ENCODE assay signal across 1 cellular context in the genomic region with DNA sequence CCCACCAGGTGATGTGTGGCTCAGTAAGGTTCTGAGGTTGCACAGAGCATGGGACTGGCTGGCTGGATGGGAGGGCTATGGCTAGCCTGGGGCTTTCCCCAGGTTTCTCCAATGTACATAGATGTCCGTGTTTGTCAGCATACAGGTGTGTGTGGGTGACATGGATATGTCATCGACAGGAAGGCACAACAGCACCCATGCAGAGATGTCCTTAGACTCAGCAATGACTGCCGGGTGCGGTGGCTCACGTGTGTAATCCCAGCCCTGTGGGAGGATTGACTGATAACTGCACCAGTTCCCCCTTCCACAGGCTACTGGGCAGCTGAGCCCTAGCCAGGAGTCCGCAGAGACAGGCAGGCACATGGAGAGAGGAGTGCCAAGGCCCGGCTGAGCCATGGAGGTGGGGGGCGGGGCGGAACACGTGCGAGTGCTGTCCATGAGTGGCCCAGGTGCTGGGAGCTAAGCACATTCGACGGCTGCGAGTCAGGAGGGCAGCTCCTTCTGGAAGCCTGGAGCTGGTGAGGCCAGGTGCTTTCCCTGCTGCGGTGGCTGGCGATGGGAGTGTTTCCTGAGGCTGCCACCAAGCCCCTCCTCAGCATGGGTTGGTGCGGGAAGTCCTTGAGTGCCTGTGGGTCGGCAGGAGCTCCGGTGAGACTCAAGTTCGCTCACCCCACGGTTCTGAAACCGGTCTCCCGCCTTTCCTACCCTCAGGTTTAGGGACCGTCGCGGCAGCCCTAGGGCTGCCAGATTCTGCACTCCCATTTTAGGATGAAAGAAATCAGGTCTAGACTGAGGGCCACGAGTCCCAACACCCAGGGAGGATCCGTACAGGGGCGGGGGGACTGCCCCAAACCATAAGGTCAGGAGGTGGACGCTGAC.
A peak's percentile ranks its signal among the peaks of the same experiment; 100 is the strongest.
TF ChIP-seq lines count a peak whose summit lies in the region.

No MANE protein-coding gene starts in this region.

TF ChIP-seq in WTC11, 78 proteins besides CTCF, POLR2A, EP300 and RAD21 (continued from another document and continues in another):
- TF ChIP-seq, protein P1, sequence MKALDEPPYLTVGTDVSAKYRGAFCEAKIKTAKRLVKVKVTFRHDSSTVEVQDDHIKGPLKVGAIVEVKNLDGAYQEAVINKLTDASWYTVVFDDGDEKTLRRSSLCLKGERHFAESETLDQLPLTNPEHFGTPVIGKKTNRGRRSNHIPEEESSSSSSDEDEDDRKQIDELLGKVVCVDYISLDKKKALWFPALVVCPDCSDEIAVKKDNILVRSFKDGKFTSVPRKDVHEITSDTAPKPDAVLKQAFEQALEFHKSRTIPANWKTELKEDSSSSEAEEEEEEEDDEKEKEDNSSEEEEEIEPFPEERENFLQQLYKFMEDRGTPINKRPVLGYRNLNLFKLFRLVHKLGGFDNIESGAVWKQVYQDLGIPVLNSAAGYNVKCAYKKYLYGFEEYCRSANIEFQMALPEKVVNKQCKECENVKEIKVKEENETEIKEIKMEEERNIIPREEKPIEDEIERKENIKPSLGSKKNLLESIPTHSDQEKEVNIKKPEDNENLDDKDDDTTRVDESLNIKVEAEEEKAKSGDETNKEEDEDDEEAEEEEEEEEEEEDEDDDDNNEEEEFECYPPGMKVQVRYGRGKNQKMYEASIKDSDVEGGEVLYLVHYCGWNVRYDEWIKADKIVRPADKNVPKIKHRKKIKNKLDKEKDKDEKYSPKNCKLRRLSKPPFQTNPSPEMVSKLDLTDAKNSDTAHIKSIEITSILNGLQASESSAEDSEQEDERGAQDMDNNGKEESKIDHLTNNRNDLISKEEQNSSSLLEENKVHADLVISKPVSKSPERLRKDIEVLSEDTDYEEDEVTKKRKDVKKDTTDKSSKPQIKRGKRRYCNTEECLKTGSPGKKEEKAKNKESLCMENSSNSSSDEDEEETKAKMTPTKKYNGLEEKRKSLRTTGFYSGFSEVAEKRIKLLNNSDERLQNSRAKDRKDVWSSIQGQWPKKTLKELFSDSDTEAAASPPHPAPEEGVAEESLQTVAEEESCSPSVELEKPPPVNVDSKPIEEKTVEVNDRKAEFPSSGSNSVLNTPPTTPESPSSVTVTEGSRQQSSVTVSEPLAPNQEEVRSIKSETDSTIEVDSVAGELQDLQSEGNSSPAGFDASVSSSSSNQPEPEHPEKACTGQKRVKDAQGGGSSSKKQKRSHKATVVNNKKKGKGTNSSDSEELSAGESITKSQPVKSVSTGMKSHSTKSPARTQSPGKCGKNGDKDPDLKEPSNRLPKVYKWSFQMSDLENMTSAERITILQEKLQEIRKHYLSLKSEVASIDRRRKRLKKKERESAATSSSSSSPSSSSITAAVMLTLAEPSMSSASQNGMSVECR (CRISPR knock-in tag; IDR thresholded peaks at IDR 0.05; ENCODE audit: borderline replicate concordance) = no peak
- TF ChIP-seq MYBL2 (CRISPR knock-in tag; IDR thresholded peaks at IDR 0.05) = no peak
- no peak; the same call in 1 of the 2 replicates for TF ChIP-seq ATF1 (CRISPR knock-in tag; IDR thresholded peaks at IDR 0.05)
- TF ChIP-seq, protein P2, sequence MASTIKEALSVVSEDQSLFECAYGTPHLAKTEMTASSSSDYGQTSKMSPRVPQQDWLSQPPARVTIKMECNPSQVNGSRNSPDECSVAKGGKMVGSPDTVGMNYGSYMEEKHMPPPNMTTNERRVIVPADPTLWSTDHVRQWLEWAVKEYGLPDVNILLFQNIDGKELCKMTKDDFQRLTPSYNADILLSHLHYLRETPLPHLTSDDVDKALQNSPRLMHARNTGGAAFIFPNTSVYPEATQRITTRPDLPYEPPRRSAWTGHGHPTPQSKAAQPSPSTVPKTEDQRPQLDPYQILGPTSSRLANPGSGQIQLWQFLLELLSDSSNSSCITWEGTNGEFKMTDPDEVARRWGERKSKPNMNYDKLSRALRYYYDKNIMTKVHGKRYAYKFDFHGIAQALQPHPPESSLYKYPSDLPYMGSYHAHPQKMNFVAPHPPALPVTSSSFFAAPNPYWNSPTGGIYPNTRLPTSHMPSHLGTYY (CRISPR knock-in tag; IDR thresholded peaks at IDR 0.05) = no peak
- TF ChIP-seq, protein P3, sequence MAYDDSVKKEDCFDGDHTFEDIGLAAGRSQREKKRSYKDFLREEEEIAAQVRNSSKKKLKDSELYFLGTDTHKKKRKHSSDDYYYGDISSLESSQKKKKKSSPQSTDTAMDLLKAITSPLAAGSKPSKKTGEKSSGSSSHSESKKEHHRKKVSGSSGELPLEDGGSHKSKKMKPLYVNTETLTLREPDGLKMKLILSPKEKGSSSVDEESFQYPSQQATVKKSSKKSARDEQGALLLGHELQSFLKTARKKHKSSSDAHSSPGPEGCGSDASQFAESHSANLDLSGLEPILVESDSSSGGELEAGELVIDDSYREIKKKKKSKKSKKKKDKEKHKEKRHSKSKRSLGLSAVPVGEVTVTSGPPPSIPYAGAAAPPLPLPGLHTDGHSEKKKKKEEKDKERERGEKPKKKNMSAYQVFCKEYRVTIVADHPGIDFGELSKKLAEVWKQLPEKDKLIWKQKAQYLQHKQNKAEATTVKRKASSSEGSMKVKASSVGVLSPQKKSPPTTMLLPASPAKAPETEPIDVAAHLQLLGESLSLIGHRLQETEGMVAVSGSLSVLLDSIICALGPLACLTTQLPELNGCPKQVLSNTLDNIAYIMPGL (CRISPR knock-in tag; IDR thresholded peaks at IDR 0.05) = peak; percentile 3; the same call in 1 of the 2 replicates
- TF ChIP-seq, protein P4, sequence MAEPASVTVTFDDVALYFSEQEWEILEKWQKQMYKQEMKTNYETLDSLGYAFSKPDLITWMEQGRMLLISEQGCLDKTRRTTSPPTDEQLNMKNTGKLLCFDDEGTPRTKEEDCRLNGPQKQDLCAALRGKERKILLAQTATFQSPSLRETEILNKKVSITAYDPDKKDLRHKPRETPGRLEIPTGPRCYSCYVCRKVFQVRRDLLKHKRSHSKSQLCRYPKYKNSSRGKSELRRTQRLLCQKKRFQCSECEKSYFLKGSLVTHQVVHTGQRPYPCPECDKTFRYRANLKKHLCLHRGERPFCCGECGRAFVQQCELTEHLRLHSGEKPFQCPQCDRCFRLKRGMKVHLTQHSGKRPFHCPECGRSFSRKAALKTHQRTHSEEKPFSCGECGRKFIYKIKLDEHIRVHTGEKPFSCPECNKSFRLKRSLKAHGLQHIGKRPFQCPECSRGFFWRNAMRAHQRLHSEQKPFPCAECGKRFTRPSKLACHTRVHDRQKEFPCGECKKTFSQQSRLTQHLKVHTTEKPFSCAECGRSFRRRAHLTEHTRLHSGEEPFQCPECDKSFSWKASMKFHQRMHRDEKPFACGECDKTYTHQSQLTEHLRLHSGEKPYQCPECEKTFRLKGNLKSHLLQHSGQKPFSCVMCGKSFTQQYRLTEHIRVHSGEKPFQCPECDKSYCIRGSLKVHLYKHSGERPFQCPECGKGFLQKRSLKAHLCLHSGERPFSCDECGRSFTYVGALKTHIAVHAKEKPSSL (CRISPR knock-in tag; conservative IDR thresholded peaks at IDR 0.05) = no peak
- TF ChIP-seq CBFB (CRISPR knock-in tag; IDR thresholded peaks at IDR 0.05; ENCODE audit: low read depth) = no peak
- TF ChIP-seq FOXJ3 (CRISPR knock-in tag; IDR thresholded peaks at IDR 0.05; ENCODE audit: borderline replicate concordance) = no peak
- TF ChIP-seq, protein P5, sequence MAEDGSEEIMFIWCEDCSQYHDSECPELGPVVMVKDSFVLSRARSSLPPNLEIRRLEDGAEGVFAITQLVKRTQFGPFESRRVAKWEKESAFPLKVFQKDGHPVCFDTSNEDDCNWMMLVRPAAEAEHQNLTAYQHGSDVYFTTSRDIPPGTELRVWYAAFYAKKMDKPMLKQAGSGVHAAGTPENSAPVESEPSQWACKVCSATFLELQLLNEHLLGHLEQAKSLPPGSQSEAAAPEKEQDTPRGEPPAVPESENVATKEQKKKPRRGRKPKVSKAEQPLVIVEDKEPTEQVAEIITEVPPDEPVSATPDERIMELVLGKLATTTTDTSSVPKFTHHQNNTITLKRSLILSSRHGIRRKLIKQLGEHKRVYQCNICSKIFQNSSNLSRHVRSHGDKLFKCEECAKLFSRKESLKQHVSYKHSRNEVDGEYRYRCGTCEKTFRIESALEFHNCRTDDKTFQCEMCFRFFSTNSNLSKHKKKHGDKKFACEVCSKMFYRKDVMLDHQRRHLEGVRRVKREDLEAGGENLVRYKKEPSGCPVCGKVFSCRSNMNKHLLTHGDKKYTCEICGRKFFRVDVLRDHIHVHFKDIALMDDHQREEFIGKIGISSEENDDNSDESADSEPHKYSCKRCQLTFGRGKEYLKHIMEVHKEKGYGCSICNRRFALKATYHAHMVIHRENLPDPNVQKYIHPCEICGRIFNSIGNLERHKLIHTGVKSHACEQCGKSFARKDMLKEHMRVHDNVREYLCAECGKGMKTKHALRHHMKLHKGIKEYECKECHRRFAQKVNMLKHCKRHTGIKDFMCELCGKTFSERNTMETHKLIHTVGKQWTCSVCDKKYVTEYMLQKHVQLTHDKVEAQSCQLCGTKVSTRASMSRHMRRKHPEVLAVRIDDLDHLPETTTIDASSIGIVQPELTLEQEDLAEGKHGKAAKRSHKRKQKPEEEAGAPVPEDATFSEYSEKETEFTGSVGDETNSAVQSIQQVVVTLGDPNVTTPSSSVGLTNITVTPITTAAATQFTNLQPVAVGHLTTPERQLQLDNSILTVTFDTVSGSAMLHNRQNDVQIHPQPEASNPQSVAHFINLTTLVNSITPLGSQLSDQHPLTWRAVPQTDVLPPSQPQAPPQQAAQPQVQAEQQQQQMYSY (CRISPR knock-in tag; IDR thresholded peaks at IDR 0.05) = peak; percentile 51; the same call in 1 of the 2 replicates
- TF ChIP-seq, protein P6, sequence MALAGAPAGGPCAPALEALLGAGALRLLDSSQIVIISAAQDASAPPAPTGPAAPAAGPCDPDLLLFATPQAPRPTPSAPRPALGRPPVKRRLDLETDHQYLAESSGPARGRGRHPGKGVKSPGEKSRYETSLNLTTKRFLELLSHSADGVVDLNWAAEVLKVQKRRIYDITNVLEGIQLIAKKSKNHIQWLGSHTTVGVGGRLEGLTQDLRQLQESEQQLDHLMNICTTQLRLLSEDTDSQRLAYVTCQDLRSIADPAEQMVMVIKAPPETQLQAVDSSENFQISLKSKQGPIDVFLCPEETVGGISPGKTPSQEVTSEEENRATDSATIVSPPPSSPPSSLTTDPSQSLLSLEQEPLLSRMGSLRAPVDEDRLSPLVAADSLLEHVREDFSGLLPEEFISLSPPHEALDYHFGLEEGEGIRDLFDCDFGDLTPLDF (CRISPR knock-in tag; IDR thresholded peaks at IDR 0.05) = 0 out of 2 replicates have a peak, but pooled peaks have one; percentile 56
- TF ChIP-seq, protein P7, sequence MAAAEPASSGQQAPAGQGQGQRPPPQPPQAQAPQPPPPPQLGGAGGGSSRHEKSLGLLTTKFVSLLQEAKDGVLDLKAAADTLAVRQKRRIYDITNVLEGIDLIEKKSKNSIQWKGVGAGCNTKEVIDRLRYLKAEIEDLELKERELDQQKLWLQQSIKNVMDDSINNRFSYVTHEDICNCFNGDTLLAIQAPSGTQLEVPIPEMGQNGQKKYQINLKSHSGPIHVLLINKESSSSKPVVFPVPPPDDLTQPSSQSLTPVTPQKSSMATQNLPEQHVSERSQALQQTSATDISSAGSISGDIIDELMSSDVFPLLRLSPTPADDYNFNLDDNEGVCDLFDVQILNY (CRISPR knock-in tag; IDR thresholded peaks at IDR 0.05) = no peak
- 0 out of 2 replicates have a peak, but pooled peaks have one; percentile 29 for TF ChIP-seq FOXK1 (CRISPR knock-in tag; IDR thresholded peaks at IDR 0.05)
- TF ChIP-seq, protein P8, sequence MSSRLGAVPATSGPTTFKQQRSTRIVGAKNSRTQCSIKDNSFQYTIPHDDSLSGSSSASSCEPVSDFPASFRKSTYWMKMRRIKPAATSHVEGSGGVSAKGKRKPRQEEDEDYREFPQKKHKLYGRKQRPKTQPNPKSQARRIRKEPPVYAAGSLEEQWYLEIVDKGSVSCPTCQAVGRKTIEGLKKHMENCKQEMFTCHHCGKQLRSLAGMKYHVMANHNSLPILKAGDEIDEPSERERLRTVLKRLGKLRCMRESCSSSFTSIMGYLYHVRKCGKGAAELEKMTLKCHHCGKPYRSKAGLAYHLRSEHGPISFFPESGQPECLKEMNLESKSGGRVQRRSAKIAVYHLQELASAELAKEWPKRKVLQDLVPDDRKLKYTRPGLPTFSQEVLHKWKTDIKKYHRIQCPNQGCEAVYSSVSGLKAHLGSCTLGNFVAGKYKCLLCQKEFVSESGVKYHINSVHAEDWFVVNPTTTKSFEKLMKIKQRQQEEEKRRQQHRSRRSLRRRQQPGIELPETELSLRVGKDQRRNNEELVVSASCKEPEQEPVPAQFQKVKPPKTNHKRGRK (CRISPR knock-in tag; IDR thresholded peaks at IDR 0.05; ENCODE audit: borderline replicate concordance) = no peak
- no peak for TF ChIP-seq KAT7 (CRISPR knock-in tag; IDR thresholded peaks at IDR 0.05; ENCODE audit: borderline replicate concordance)
- TF ChIP-seq, protein P9, sequence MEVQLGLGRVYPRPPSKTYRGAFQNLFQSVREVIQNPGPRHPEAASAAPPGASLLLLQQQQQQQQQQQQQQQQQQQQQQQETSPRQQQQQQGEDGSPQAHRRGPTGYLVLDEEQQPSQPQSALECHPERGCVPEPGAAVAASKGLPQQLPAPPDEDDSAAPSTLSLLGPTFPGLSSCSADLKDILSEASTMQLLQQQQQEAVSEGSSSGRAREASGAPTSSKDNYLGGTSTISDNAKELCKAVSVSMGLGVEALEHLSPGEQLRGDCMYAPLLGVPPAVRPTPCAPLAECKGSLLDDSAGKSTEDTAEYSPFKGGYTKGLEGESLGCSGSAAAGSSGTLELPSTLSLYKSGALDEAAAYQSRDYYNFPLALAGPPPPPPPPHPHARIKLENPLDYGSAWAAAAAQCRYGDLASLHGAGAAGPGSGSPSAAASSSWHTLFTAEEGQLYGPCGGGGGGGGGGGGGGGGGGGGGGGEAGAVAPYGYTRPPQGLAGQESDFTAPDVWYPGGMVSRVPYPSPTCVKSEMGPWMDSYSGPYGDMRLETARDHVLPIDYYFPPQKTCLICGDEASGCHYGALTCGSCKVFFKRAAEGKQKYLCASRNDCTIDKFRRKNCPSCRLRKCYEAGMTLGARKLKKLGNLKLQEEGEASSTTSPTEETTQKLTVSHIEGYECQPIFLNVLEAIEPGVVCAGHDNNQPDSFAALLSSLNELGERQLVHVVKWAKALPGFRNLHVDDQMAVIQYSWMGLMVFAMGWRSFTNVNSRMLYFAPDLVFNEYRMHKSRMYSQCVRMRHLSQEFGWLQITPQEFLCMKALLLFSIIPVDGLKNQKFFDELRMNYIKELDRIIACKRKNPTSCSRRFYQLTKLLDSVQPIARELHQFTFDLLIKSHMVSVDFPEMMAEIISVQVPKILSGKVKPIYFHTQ (CRISPR knock-in tag; IDR thresholded peaks at IDR 0.05) = no peak
- TF ChIP-seq NFYB (CRISPR knock-in tag; conservative IDR thresholded peaks at IDR 0.05; ENCODE audit: low read depth) = no peak
- no peak for TF ChIP-seq NR2C2 (CRISPR knock-in tag; IDR thresholded peaks at IDR 0.05)
- TF ChIP-seq, protein P10, sequence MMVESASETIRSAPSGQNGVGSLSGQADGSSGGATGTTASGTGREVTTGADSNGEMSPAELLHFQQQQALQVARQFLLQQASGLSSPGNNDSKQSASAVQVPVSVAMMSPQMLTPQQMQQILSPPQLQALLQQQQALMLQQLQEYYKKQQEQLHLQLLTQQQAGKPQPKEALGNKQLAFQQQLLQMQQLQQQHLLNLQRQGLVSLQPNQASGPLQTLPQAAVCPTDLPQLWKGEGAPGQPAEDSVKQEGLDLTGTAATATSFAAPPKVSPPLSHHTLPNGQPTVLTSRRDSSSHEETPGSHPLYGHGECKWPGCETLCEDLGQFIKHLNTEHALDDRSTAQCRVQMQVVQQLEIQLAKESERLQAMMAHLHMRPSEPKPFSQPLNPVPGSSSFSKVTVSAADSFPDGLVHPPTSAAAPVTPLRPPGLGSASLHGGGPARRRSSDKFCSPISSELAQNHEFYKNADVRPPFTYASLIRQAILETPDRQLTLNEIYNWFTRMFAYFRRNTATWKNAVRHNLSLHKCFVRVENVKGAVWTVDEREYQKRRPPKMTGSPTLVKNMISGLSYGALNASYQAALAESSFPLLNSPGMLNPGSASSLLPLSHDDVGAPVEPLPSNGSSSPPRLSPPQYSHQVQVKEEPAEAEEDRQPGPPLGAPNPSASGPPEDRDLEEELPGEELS (CRISPR knock-in tag; IDR thresholded peaks at IDR 0.05) = peak; percentile 91
